In genomic region chr13:44989941-44990340, GRCh38 we compare ENCODE assay signal across 8 cellular contexts. TPM values are rescaled to one million over a fixed set of nuclear protein-coding genes. Genes with fewer than 3 reads are reported as not detected.
DNase-seq lines count a peak whose midpoint lies in the region; ATAC-seq and TF ChIP-seq lines count a peak whose summit lies in the region.

No MANE protein-coding gene starts in this region.

- H3K27me3 ChIP-seq in CD8-positive, alpha-beta T cell (ENCODE audit: insufficient read depth, low read length) = no peaks in the 10 kb centered on the region
- H3K27me3 ChIP-seq in hepatocyte = no peaks in the 10 kb centered on the region

- no peaks in the 10 kb centered on the region for H4K20me1 ChIP-seq in hepatocyte (ENCODE audit: insufficient read depth, poor library complexity, severe bottlenecking)

- peaks cover 20% of the 10 kb centered on the region for H3K4me1 ChIP-seq in CD8-positive, alpha-beta T cell (ENCODE audit: insufficient read depth, low read length)
- H3K4me1 ChIP-seq in hepatocyte (ENCODE audit: insufficient read depth) = peaks cover 21% of the 10 kb centered on the region

- peak in 2 of 7 experiments; percentile 5 to 12 for DNase-seq in CD8-positive, alpha-beta T cell
- DNase-seq in activated T-helper 1 cell treated with anti-CD3 and anti-CD28 coated beads, Interleukin-12 subunit alpha, Interleukin-12 subunit beta, Interleukin-2, Interleukin-4 antibody, amounts not matched to agents 30 ng/mL and 10 ng/mL and 1 ng/mL, durations not matched to agents 14 hours and 24 hours and 36 hours (ENCODE audit: low spot score) = peak; percentile 6
- DNase-seq in hepatocyte (ENCODE audit: low spot score) = peak; percentile 14
- DNase-seq in dedifferentiated amniotic fluid mesenchymal stem cell (ENCODE audit: extremely low spot score) = no peak
- DNase-seq in NCI-H2029 (lab: John Stamatoyannopoulos, UW) = no peak

- TF ChIP-seq CTCF in CD8-positive, alpha-beta T cell (IDR thresholded peaks at IDR 0.05) = no peak
- TF ChIP-seq CTCF in hepatocyte (IDR thresholded peaks at IDR 0.05; ENCODE audit: poor library complexity) = no peak

- POLR2A ChIA-PET in CD8-positive, alpha-beta T cell (lab: Charles Lee) = no interaction called here

- H3K9me2 ChIP-seq in hepatocyte (replicated peaks; ENCODE audit: insufficient read depth) = no peaks in the 10 kb centered on the region

- peak overlapping the region; percentile 96 for H2AFZ ChIP-seq in hepatocyte

- H3K9me3 ChIP-seq in CD8-positive, alpha-beta T cell (ENCODE audit: low read length) = no peaks in the 10 kb centered on the region
- H3K9me3 ChIP-seq in hepatocyte (ENCODE audit: low read depth) = no peaks in the 10 kb centered on the region

- peaks cover 3% of the 10 kb centered on the region for H3K36me3 ChIP-seq in CD8-positive, alpha-beta T cell (ENCODE audit: insufficient read depth, low read length)
- no peaks in the 10 kb centered on the region for H3K36me3 ChIP-seq in hepatocyte (replicated peaks; ENCODE audit: insufficient read depth, low read depth)

- CTCF ChIA-PET in CD8-positive, alpha-beta T cell (lab: Charles Lee) = interaction anchor here (1.3 kb wide), 1 partner anchor 71 kb away, joined by 4 read pairs; no protein-coding TSS in a partner anchor

- H3K4me3 ChIP-seq in CD8-positive, alpha-beta T cell (ENCODE audit: low read depth, low read length) = peak overlapping the region; percentile 92
- H3K4me3 ChIP-seq in hepatocyte (peak overlapping the region; percentile 85), skin epidermis (peak overlapping the region; percentile 80 to 98 (median 92))

- H3K27me3 Mint-ChIP-seq in CD8-positive, alpha-beta T cell (ENCODE audit: low read depth) = no peaks in the 10 kb centered on the region
- no peaks in the 10 kb centered on the region for H3K27me3 Mint-ChIP-seq in activated T-helper 1 cell treated with anti-CD3 and anti-CD28 coated beads, Interleukin-12 subunit alpha, Interleukin-12 subunit beta, Interleukin-2, Interleukin-4 antibody, amounts not matched to agents 30 ng/mL and 10 ng/mL and 1 ng/mL, durations not matched to agents 14 hours and 24 hours and 36 hours (ENCODE audit: insufficient read depth)

- no peaks in the 10 kb centered on the region for H3K9me3 Mint-ChIP-seq in CD8-positive, alpha-beta T cell
- no peaks in the 10 kb centered on the region for H3K9me3 Mint-ChIP-seq in activated T-helper 1 cell treated with anti-CD3 and anti-CD28 coated beads, Interleukin-12 subunit alpha, Interleukin-12 subunit beta, Interleukin-2, Interleukin-4 antibody, amounts not matched to agents 30 ng/mL and 10 ng/mL and 1 ng/mL, durations not matched to agents 14 hours and 24 hours and 36 hours

- intact Hi-C loops in CD8-positive, alpha-beta T cell (cut with DNase I, micrococcal nuclease) = loop anchor here (1.0 to 5.0 kb wide), 10 partner anchors 72 to 1063 kb away; partner anchors contain the start of genes GTF2F2 (in 2 of the 2), COG3 (in 1 of the 2), TPT1 (in 1 of the 2) and TSC22D1 (in 1 of the 2)
- intact Hi-C loops in activated T-helper 1 cell treated with anti-CD3 and anti-CD28 coated beads, Interleukin-12 subunit alpha, Interleukin-12 subunit beta, Interleukin-2, Interleukin-4 antibody, amounts not matched to agents 30 ng/mL and 10 ng/mL and 1 ng/mL, durations not matched to agents 14 hours and 24 hours and 36 hours (cut with micrococcal nuclease) = loop anchor here (1.0 to 5.0 kb wide), 9 partner anchors 65 to 508 kb away; partner anchors contain the start of genes COG3, GTF2F2 and TSC22D1

- H3K36me3 Mint-ChIP-seq in CD8-positive, alpha-beta T cell = peaks cover 33% of the 10 kb centered on the region
- H3K36me3 Mint-ChIP-seq in activated T-helper 1 cell treated with anti-CD3 and anti-CD28 coated beads, Interleukin-12 subunit alpha, Interleukin-12 subunit beta, Interleukin-2, Interleukin-4 antibody, amounts not matched to agents 30 ng/mL and 10 ng/mL and 1 ng/mL, durations not matched to agents 14 hours and 24 hours and 36 hours (ENCODE audit: low read depth) = peaks cover 12% of the 10 kb centered on the region

- 21% methylated on average over 10 of the region's 10 CpGs for WGBS in hepatocyte (ENCODE audit: low lambda C conversion rate, missing lambda C conversion rate)

- peak overlapping the region; percentile 100 for H3K4me3 Mint-ChIP-seq in CD8-positive, alpha-beta T cell
- peak overlapping the region; percentile 91 for H3K4me3 Mint-ChIP-seq in activated T-helper 1 cell treated with anti-CD3 and anti-CD28 coated beads, Interleukin-12 subunit alpha, Interleukin-12 subunit beta, Interleukin-2, Interleukin-4 antibody, amounts not matched to agents 30 ng/mL and 10 ng/mL and 1 ng/mL, durations not matched to agents 14 hours and 24 hours and 36 hours

- peak; percentile 6 for ATAC-seq in CD8-positive, alpha-beta T cell
- ATAC-seq in HG03045 (IDR thresholded peaks at IDR 0.05; ENCODE audit: unreplicated experiment) (peak; percentile 6), GM21619 (IDR thresholded peaks at IDR 0.05; ENCODE audit: unreplicated experiment) (no peak)

- peak overlapping the region; percentile 85 for H3K4me2 ChIP-seq in hepatocyte

- peaks cover 62% of the 10 kb centered on the region for H3K4me1 Mint-ChIP-seq in CD8-positive, alpha-beta T cell (ENCODE audit: low read depth)
- peaks cover 43% of the 10 kb centered on the region for H3K4me1 Mint-ChIP-seq in activated T-helper 1 cell treated with anti-CD3 and anti-CD28 coated beads, Interleukin-12 subunit alpha, Interleukin-12 subunit beta, Interleukin-2, Interleukin-4 antibody, amounts not matched to agents 30 ng/mL and 10 ng/mL and 1 ng/mL, durations not matched to agents 14 hours and 24 hours and 36 hours (ENCODE audit: low read depth)

- peak overlapping the region; percentile 99 for H3K27ac Mint-ChIP-seq in CD8-positive, alpha-beta T cell
- H3K27ac Mint-ChIP-seq in activated T-helper 1 cell treated with anti-CD3 and anti-CD28 coated beads, Interleukin-12 subunit alpha, Interleukin-12 subunit beta, Interleukin-2, Interleukin-4 antibody, amounts not matched to agents 30 ng/mL and 10 ng/mL and 1 ng/mL, durations not matched to agents 14 hours and 24 hours and 36 hours = peak overlapping the region; percentile 91

- H3K79me2 ChIP-seq in hepatocyte = peaks cover 94% of the 10 kb centered on the region

- peak overlapping the region; percentile 90 for H3K27ac ChIP-seq in CD8-positive, alpha-beta T cell (ENCODE audit: low read depth, low read length)
- H3K27ac ChIP-seq in hepatocyte (peak overlapping the region; percentile 99), skin epidermis (peak overlapping the region; percentile 48 to 99 (median 89))

RNA-seq across cellular contexts. Expression of gene GPALPP1, which starts 0.6 kb away (rescaled TPM):
- total RNA-seq in CD8-positive, alpha-beta T cell = 10 to 100 TPM; 16.7 to 17.8 TPM
- 29.8 and 33.5 TPM in 2 replicates for total RNA-seq in activated T-helper 1 cell treated with anti-CD3 and anti-CD28 coated beads, Interleukin-12 subunit alpha, Interleukin-12 subunit beta, Interleukin-2, Interleukin-4 antibody, amounts not matched to agents 30 ng/mL and 10 ng/mL and 1 ng/mL, durations not matched to agents 14 hours and 24 hours and 36 hours
- 27.1 and 32.1 TPM in 2 replicates for total RNA-seq in hepatocyte
- 11.4 and 15.7 TPM in 2 replicates for polyA plus RNA-seq in hepatocyte

RNA-seq across cellular contexts. Expression of gene NUFIP1, which starts 0.7 kb away (rescaled TPM):
- 1 to 10 TPM; 5.2 to 6.1 TPM for total RNA-seq in CD8-positive, alpha-beta T cell
- 12.2 and 13.5 TPM in 2 replicates for total RNA-seq in activated T-helper 1 cell treated with anti-CD3 and anti-CD28 coated beads, Interleukin-12 subunit alpha, Interleukin-12 subunit beta, Interleukin-2, Interleukin-4 antibody, amounts not matched to agents 30 ng/mL and 10 ng/mL and 1 ng/mL, durations not matched to agents 14 hours and 24 hours and 36 hours
- total RNA-seq in hepatocyte = 3.3 and 4.3 TPM in 2 replicates
- 5.5 and 6.2 TPM in 2 replicates for polyA plus RNA-seq in hepatocyte

Comparison
In these comparisons a context has a peak if more than half of its experiments do, and no peak if none do; other contexts are left out.
1. DNase-seq: peak in activated T-helper 1 cell treated with anti-CD3 and anti-CD28 coated beads, Interleukin-12 subunit alpha, Interleukin-12 subunit beta, Interleukin-2, Interleukin-4 antibody, amounts not matched to agents 30 ng/mL and 10 ng/mL and 1 ng/mL, durations not matched to agents 14 hours and 24 hours and 36 hours (single experiment) and hepatocyte (single experiment); none in dedifferentiated amniotic fluid mesenchymal stem cell (single experiment) and NCI-H2029 (single experiment).
2. Peak in every context shown above with its lines, with median percentiles within 50 percentile points of each other: H3K27ac ChIP-seq and H3K4me3 ChIP-seq.